Comparison of ENCODE assay signal across 19 cellular contexts in the genomic region with DNA sequence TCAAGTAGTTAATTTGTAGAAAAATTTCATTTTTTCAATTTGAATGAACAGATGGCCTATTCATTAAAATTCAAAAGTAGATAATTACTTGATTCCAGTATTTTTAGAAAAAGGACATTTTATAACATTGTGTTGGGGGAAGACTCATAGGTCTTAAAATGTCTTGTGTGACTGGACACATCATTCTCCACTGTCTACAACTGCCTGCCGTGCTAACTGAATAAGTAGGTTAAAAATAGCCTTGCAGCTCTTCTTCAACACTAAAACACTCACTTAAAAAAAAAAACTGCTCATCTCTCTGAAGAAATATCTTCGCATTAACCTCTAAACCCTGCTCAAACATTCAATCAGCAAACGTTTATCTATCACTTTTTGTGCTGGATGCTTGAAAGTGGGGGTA.
"Had no signal": no experiment of that assay in that cellular context is flagged by ENCODE, and none has a peak within 500 bp of the region (broad histone marks: within the 10 kb centered on the region; RNA-seq: fewer than 3 reads in every experiment).

No MANE protein-coding gene starts in this region.

- H2AFZ ChIP-seq: neural progenitor cell had no signal

- DNase-seq: effector memory CD4-positive, alpha-beta T cell; foreskin fibroblast; heart left ventricle; hippocampal formation; left colon; natural killer cell; nucleus accumbens; ovary; small intestine; stimulated activated CD4-positive, alpha-beta T cell treated with anti-CD3 and anti-CD28 coated beads, Interleukin-12 subunit alpha, Interleukin-12 subunit beta, amount 100 ng/mL, for 4 hours; stimulated activated naive CD4-positive, alpha-beta T cell; stomach; substantia nigra; transverse colon had no signal

- H3K36me3 ChIP-seq: esophagus muscularis mucosa, heart left ventricle, neural progenitor cell, ovary, stomach, thoracic aorta, transverse colon had no signal

- FAIRE-seq: small intestine had no signal

- H3K27me3 ChIP-seq: esophagus muscularis mucosa, heart left ventricle, neural progenitor cell, ovary, stomach, transverse colon had no signal

- H3K9me3 ChIP-seq: esophagus muscularis mucosa, heart left ventricle, ovary, stomach, thoracic aorta, transverse colon had no signal

- H3K4me2 ChIP-seq: neural progenitor cell had no signal

- H3K4me1 ChIP-seq: neural progenitor cell, stomach had no signal

- H3K27ac ChIP-seq: epithelial cell of prostate, esophagus muscularis mucosa, heart left ventricle, neural progenitor cell, ovary, stomach, thoracic aorta, transverse colon had no signal

- ATAC-seq: left colon, natural killer cell, sciatic nerve had no signal

- H3K4me3 ChIP-seq: esophagus muscularis mucosa, heart left ventricle, neural progenitor cell, ovary, stomach, thoracic aorta, transverse colon had no signal

- H3K9ac ChIP-seq: neural progenitor cell had no signal
